In the genomic region with DNA sequence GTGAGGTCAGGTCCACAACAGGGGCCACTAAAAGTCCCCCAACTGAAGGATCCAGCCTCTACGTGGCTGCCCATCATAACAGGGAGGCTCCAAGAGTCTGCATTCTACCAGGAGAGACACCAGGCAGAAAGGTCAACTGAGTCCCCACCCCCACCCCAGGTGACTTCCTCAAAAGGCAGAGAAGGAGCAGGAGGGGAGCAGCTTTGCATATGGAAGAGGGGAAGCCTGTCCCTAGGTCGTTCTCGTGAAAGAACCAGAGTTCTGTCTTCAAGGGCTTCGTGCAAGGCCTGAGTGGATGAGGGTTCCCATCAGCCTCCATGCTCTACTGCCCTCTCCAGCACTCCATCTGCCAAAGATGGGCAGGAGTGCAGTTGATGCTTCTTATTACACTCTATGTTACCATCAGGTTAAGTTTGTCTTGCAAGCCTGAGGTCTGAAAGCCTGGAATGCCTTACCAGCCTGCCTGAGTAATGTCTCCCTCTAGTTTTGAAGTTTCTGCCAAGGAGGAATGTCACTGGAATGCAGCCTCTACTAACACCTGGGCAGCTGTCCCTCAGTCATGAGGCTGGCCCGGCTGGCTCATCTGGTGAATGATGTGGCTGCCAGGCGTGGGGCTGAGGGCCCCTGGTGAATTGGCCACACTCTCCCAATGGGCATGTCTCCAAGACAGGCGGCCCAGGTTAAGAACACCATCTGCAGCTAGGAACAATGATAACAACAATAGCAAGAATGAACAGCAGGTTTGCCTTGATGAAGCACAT, we compare ENCODE assay signal across 13 cellular contexts. TPM values are rescaled to one million over a fixed set of nuclear protein-coding genes. Genes with fewer than 3 reads are reported as not detected.
DNase-seq lines count a peak whose midpoint lies in the region; TF ChIP-seq lines count a peak whose summit lies in the region.
"Had no signal": no experiment of that assay in that cellular context is flagged by ENCODE, and none has a peak within 500 bp of the region (broad histone marks: within the 10 kb centered on the region; RNA-seq: fewer than 3 reads in every experiment).

No MANE protein-coding gene starts in this region.

- peak overlapping the region; percentile 84 for H3K9ac ChIP-seq in OCI-LY1 (ENCODE audit: low read length)

- H3K9me3 Mint-ChIP-seq in activated naive CD4-positive, alpha-beta T cell treated with anti-CD3 and anti-CD28 coated beads for 36 hours: no peaks in the 10 kb centered on the region
- H3K9me3 Mint-ChIP-seq: CD4-positive, alpha-beta T cell had no signal

- WGBS in stomach, 5 donors: 59 to 68% (median 61%) methylated on average over 7 of the region's 7 CpGs

- H3K4me3 ChIP-seq in OCI-LY1 (ENCODE audit: low read depth, low read length, poor library complexity, severe bottlenecking): peak overlapping the region; percentile 47
- H3K4me3 ChIP-seq in stomach: no peak overlapping the region
- H3K4me3 ChIP-seq in HAP-1: no peak overlapping the region
- H3K4me3 ChIP-seq: ascending aorta, heart right ventricle had no signal

- no peak for TF ChIP-seq EP300 in stomach (IDR thresholded peaks at IDR 0.05)

- peak overlapping the region; percentile 22 for H3K27ac Mint-ChIP-seq in activated naive CD4-positive, alpha-beta T cell treated with anti-CD3 and anti-CD28 coated beads for 36 hours
- H3K27ac Mint-ChIP-seq: progenitor cell of endocrine pancreas had no signal

- H3K27ac ChIP-seq in OCI-LY1 (ENCODE audit: low read depth, low read length, poor library complexity, severe bottlenecking) (peak overlapping the region; percentile 100), epithelial cell of prostate (peak overlapping the region; percentile 100), stomach (no peak overlapping the region)
- H3K27ac ChIP-seq: ascending aorta, heart right ventricle had no signal

- no peak for TF ChIP-seq CTCF in OCI-LY1 (IDR thresholded peaks at IDR 0.05; ENCODE audit: low read length)
- no peak for TF ChIP-seq CTCF in stomach (IDR thresholded peaks at IDR 0.05)

- H3K9me2 ChIP-seq in OCI-LY1 (ENCODE audit: low read depth, low read length): no peaks in the 10 kb centered on the region

- TF ChIP-seq POLR2A in stomach (IDR thresholded peaks at IDR 0.05): no peak

- H3K27me3 ChIP-seq in OCI-LY1 (ENCODE audit: insufficient read depth, low read length): no peaks in the 10 kb centered on the region
- H3K27me3 ChIP-seq in stomach: peaks cover 0 to under 1% (median under 1%) of the 10 kb centered on the region in 3 donors
- H3K27me3 ChIP-seq in HAP-1 (ENCODE audit: low read depth): no peaks in the 10 kb centered on the region
- H3K27me3 ChIP-seq: ascending aorta, heart right ventricle had no signal

- intact Hi-C loops in activated naive CD4-positive, alpha-beta T cell treated with anti-CD3 and anti-CD28 coated beads for 36 hours (cut with micrococcal nuclease): no loop called here
- intact Hi-C loops in stomach (cut with DNase I; ENCODE audit: low total_unique reads): no loop called here

- no peaks in the 10 kb centered on the region for H3K9me3 ChIP-seq in OCI-LY1 (ENCODE audit: low read length)
- no peaks in the 10 kb centered on the region for H3K9me3 ChIP-seq in stomach
- H3K9me3 ChIP-seq in HAP-1: no peaks in the 10 kb centered on the region
- H3K9me3 ChIP-seq: ascending aorta, heart right ventricle had no signal

- H4K20me1 ChIP-seq in OCI-LY1 (ENCODE audit: insufficient read depth, low read length): no peaks in the 10 kb centered on the region

- H3K4me1 ChIP-seq in OCI-LY1 (ENCODE audit: insufficient read depth, low read length, severe bottlenecking) (peaks cover 77% of the 10 kb centered on the region), stomach (peaks cover 7 to 23% (median 17%) of the 10 kb centered on the region in 4 donors), HAP-1 (no peaks in the 10 kb centered on the region)
- H3K4me1 ChIP-seq: ascending aorta had no signal

- in situ Hi-C loops in HAP-1 (cut with MboI; ENCODE audit: low sequenced_read_pairs): loop anchor here (25.0 kb wide), 1 partner anchor 178 kb away; no protein-coding TSS in a partner anchor

- no peak overlapping the region for H2AFZ ChIP-seq in OCI-LY1 (ENCODE audit: low read length)

- H3K36me3 Mint-ChIP-seq in activated naive CD4-positive, alpha-beta T cell treated with anti-CD3 and anti-CD28 coated beads for 36 hours (ENCODE audit: low read depth): no peaks in the 10 kb centered on the region

- CTCF ChIA-PET in activated naive CD4-positive, alpha-beta T cell treated with anti-CD3 and anti-CD28 coated beads for 36 hours (lab: Charles Lee): interaction anchor here (0.6 kb wide), 1 partner anchor 134 kb away, joined by 4 read pairs; no protein-coding TSS in a partner anchor

- H3F3A ChIP-seq in OCI-LY1 (ENCODE audit: insufficient read depth, low read length): peaks cover 7% of the 10 kb centered on the region; the same call in 1 of the 2 replicates

- H3K79me2 ChIP-seq in OCI-LY1 (ENCODE audit: insufficient read depth, low read length): no peaks in the 10 kb centered on the region

- no peaks in the 10 kb centered on the region for H3K36me3 ChIP-seq in OCI-LY1 (ENCODE audit: insufficient read depth, low read length)
- H3K36me3 ChIP-seq in stomach: no peaks in the 10 kb centered on the region
- H3K36me3 ChIP-seq in HAP-1 (replicated peaks): no peaks in the 10 kb centered on the region
- H3K36me3 ChIP-seq: ascending aorta, heart right ventricle had no signal

- DNase-seq in activated naive CD4-positive, alpha-beta T cell treated with anti-CD3 and anti-CD28 coated beads for 36 hours: no peak
- DNase-seq in activated naive CD4-positive, alpha-beta T cell treated with Interleukin-2 at 50 U/mL for 16 hours: no peak
- DNase-seq in epithelial cell of prostate (ENCODE audit: low read depth, low spot score): peak; percentile 53
- DNase-seq in stomach: peak; percentile 80
- no peak for DNase-seq in HAP-1 (ENCODE audit: low spot score in 2 of 2)
- DNase-seq in NCI-H2227 treated with DMSO at 0.1 percent for 48 hours (lab: John Stamatoyannopoulos, UW): no peak
- no peak for DNase-seq in stimulated activated CD4-positive, alpha-beta T cell treated with anti-CD3 and anti-CD28 coated beads, Interleukin-12 subunit alpha, Interleukin-12 subunit beta, amount 100 ng/mL, for 4 hours
- DNase-seq: CD4-positive, alpha-beta T cell; heart right ventricle; NCI-H1417 had no signal

- H3K4me2 ChIP-seq in OCI-LY1 (ENCODE audit: low read length): peak overlapping the region; percentile 80

- H3K4me1 Mint-ChIP-seq in activated naive CD4-positive, alpha-beta T cell treated with anti-CD3 and anti-CD28 coated beads for 36 hours (ENCODE audit: low read depth): peaks cover 79% of the 10 kb centered on the region

- no peak overlapping the region for H3K4me3 Mint-ChIP-seq in activated naive CD4-positive, alpha-beta T cell treated with anti-CD3 and anti-CD28 coated beads for 36 hours

- H3K27me3 Mint-ChIP-seq in activated naive CD4-positive, alpha-beta T cell treated with anti-CD3 and anti-CD28 coated beads for 36 hours (ENCODE audit: low read depth): no peaks in the 10 kb centered on the region
- H3K27me3 Mint-ChIP-seq: CD4-positive, alpha-beta T cell had no signal

RNA-seq across cellular contexts. Expression of gene SMNDC1, which starts 54.3 kb away (rescaled TPM):
- 10 to 100 TPM; 42.4 to 46.2 TPM for total RNA-seq in activated naive CD4-positive, alpha-beta T cell treated with anti-CD3 and anti-CD28 coated beads for 36 hours
- 10 to 100 TPM in 3 of 5 donors, 1 to 10 TPM in 2; 7.8 to 31.6 (median 29.0) TPM for total RNA-seq in stomach
- polyA plus RNA-seq in stomach: 10 to 100 TPM in 1 of 3 donors, 1 to 10 TPM in 2; 7.7 to 21.7 (median 8.7) TPM

Comparison
In these comparisons a context has a peak if more than half of its experiments do, and no peak if none do; other contexts are left out.
1. DNase-seq: peak in epithelial cell of prostate (single experiment) and stomach (single experiment); none in activated naive CD4-positive, alpha-beta T cell treated with anti-CD3 and anti-CD28 coated beads for 36 hours (single experiment), activated naive CD4-positive, alpha-beta T cell treated with Interleukin-2 at 50 U/mL for 16 hours (single experiment), HAP-1 (0 of 2), NCI-H2227 treated with DMSO at 0.1 percent for 48 hours (single experiment) and stimulated activated CD4-positive, alpha-beta T cell treated with anti-CD3 and anti-CD28 coated beads, Interleukin-12 subunit alpha, Interleukin-12 subunit beta, amount 100 ng/mL, for 4 hours (single experiment).
2. H3K27ac ChIP-seq: peak in OCI-LY1 (single experiment) and epithelial cell of prostate (single experiment); none in stomach (0 of 5).